Comparison of ENCODE assay signal across 18 cellular contexts in genomic region chr17:40076595-40076994, GRCh38. TPM values are rescaled to one million over a fixed set of nuclear protein-coding genes. Genes with fewer than 3 reads are reported as not detected.
DNase-seq lines count a peak whose midpoint lies in the region; ATAC-seq and TF ChIP-seq lines count a peak whose summit lies in the region.
"Had no signal": no experiment of that assay in that cellular context is flagged by ENCODE, and none has a peak within 500 bp of the region (broad histone marks: within the 10 kb centered on the region; RNA-seq: fewer than 3 reads in every experiment).

No MANE protein-coding gene starts in this region.

- H3K27me3 ChIP-seq in cardiac muscle cell (no peaks in the 10 kb centered on the region), transverse colon (no peaks in the 10 kb centered on the region)
- H3K27me3 ChIP-seq: adrenal gland had no signal

- no peaks in the 10 kb centered on the region for H3K36me3 ChIP-seq in cardiac muscle cell
- peaks cover 0 to 16% (median 0%) of the 10 kb centered on the region in 4 donors for H3K36me3 ChIP-seq in transverse colon

- POLR2A ChIA-PET in naive thymus-derived CD8-positive, alpha-beta T cell (lab: Charles Lee), result interaction anchor here (0.9 to 17.1 kb wide), 8 partner anchors 8 to 46 kb away, joined by 4 to 260 read pairs (median 13); partner anchors contain the start of genes MED24, MSL1, NR1D1 and THRA

- TF ChIP-seq POLR2A in transverse colon (IDR thresholded peaks at IDR 0.05), result no peak

- peaks cover 20% of the 10 kb centered on the region for H3K36me3 Mint-ChIP-seq in nephron (ENCODE audit: low read depth)
- H3K36me3 Mint-ChIP-seq in naive thymus-derived CD8-positive, alpha-beta T cell, result peaks cover 0 to 40% (median 0%) of the 10 kb centered on the region in 3 donors
- H3K36me3 Mint-ChIP-seq: activated CD8-positive, alpha-beta memory T cell treated with anti-CD3 and anti-CD28 coated beads, Interleukin-2, amount 10 ng/mL, durations not matched to agents 7 days and 5 days had no signal

- H3K4me3 ChIP-seq in cardiac muscle cell (peak overlapping the region; percentile 3), coronary artery (no peak overlapping the region), transverse colon (no peak overlapping the region)
- H3K4me3 ChIP-seq: adrenal gland, GM23248, mucosa of descending colon had no signal

- 73 to 93% methylated on average over 3 to 7 of the region's 7 CpGs for WGBS in transverse colon (ENCODE audit: low coverage in 1 of 2), 2 donors

- ATAC-seq in Right ventricle myocardium superior (ENCODE audit: poor library complexity) (no peak), GM21786 (IDR thresholded peaks at IDR 0.05; ENCODE audit: unreplicated experiment) (no peak), left lobe of liver (no peak)
- no peak for ATAC-seq in naive thymus-derived CD8-positive, alpha-beta T cell
- ATAC-seq: mucosa of descending colon; stimulated activated naive CD8-positive, alpha-beta T cell treated with anti-CD3 and anti-CD28 coated beads, Interleukin-15, amount 100 ng/mL, for 72 hours had no signal

- peaks cover 45% of the 10 kb centered on the region for H3K4me1 ChIP-seq in cardiac muscle cell (ENCODE audit: low read depth)
- peaks cover 49 to 61% (median 53%) of the 10 kb centered on the region in 4 donors for H3K4me1 ChIP-seq in transverse colon

- intact Hi-C loops in Right ventricle myocardium superior (cut with DNase I) (no loop called here), transverse colon (cut with DNase I; ENCODE audit: low total_unique reads) (no loop called here)

- peak overlapping the region in 2 of 3 experiments; percentile 39 to 90 for H3K27ac Mint-ChIP-seq in nephron
- H3K27ac Mint-ChIP-seq in naive thymus-derived CD8-positive, alpha-beta T cell, result peak overlapping the region in 1 of 10 donors; percentile 49
- H3K27ac Mint-ChIP-seq: activated CD8-positive, alpha-beta memory T cell treated with anti-CD3 and anti-CD28 coated beads, Interleukin-2, amount 10 ng/mL, durations not matched to agents 7 days and 5 days; T-helper 2 cell treated with Interferon-gamma antibody and Interleukin-4, amounts not matched to agents 5 μg/mL and 100 μg/mL, for 36 hours had no signal

- DNase-seq in cardiac muscle cell (ENCODE audit: low read depth in 1 of 2, low spot score in 1 of 2), result peak in 1 of 2 donors; percentile 36
- no peak for DNase-seq in Right ventricle myocardium superior
- no peak for DNase-seq in coronary artery (ENCODE audit: low spot score)
- DNase-seq in transverse colon, result no peak
- no peak for DNase-seq in left lobe of liver (ENCODE audit: low spot score)
- DNase-seq in naive thymus-derived CD8-positive, alpha-beta T cell, result no peak
- DNase-seq: activated CD4-positive, CD25-positive, alpha-beta regulatory T cell treated with anti-CD3 and anti-CD28 coated beads, Interleukin-2, amount 50 U/mL, for 72 hours; activated CD8-positive, alpha-beta memory T cell treated with anti-CD3 and anti-CD28 coated beads, Interleukin-2, amount 10 ng/mL, durations not matched to agents 7 days and 5 days; activated effector memory CD4-positive, alpha-beta T cell treated with anti-CD3 and anti-CD28 coated beads, Interleukin-2, amount 50 U/mL, for 16 hours; GM23248; kidney; mucosa of descending colon; NCI-H1436 treated with DMSO at 0.1 percent for 48 hours; stimulated activated naive CD8-positive, alpha-beta T cell treated with anti-CD3 and anti-CD28 coated beads, Interleukin-15, amount 100 ng/mL, for 72 hours had no signal

- TF ChIP-seq CTCF in cardiac muscle cell (IDR thresholded peaks at IDR 0.05; ENCODE audit: low read depth, low read length) (no peak), coronary artery (IDR thresholded peaks at IDR 0.05) (no peak), nephron (IDR thresholded peaks at IDR 0.05; ENCODE audit: unreplicated experiment in 3 of 3) (no peak), transverse colon (IDR thresholded peaks at IDR 0.05) (no peak)

- H3K9me3 ChIP-seq in cardiac muscle cell (ENCODE audit: low read depth) (no peaks in the 10 kb centered on the region), transverse colon (no peaks in the 10 kb centered on the region)
- H3K9me3 ChIP-seq: adrenal gland, mucosa of descending colon had no signal

- peaks cover 45% of the 10 kb centered on the region for H3K4me1 Mint-ChIP-seq in nephron
- peaks cover 27 to 60% (median 50%) of the 10 kb centered on the region in 4 donors for H3K4me1 Mint-ChIP-seq in naive thymus-derived CD8-positive, alpha-beta T cell

- in situ Hi-C loops in transverse colon (cut with MboI; ENCODE audit: low pct_ligation_motif_present in 1 of 4, low pct_unique_long_range_greater_than_20kb in 1 of 4, low sequenced_read_pairs in 3 of 4), result no loop called here

- no peaks in the 10 kb centered on the region for H3K9me3 Mint-ChIP-seq in nephron
- H3K9me3 Mint-ChIP-seq in naive thymus-derived CD8-positive, alpha-beta T cell, result no peaks in the 10 kb centered on the region
- H3K9me3 Mint-ChIP-seq: stimulated activated naive CD8-positive, alpha-beta T cell treated with anti-CD3 and anti-CD28 coated beads, Interleukin-15, amount 100 ng/mL, for 72 hours; T-helper 2 cell treated with Interferon-gamma antibody and Interleukin-4, amounts not matched to agents 5 μg/mL and 100 μg/mL, for 36 hours had no signal

- H3K27ac ChIP-seq in cardiac muscle cell (peak overlapping the region; percentile 89), coronary artery (peak overlapping the region; percentile 57 to 93), transverse colon (peak overlapping the region; percentile 90 to 98 (median 96))
- H3K27ac ChIP-seq: GM23248 had no signal

- H3K4me3 Mint-ChIP-seq in nephron, result no peak overlapping the region
- H3K4me3 Mint-ChIP-seq in naive thymus-derived CD8-positive, alpha-beta T cell, result no peak overlapping the region
- H3K4me3 Mint-ChIP-seq: activated CD8-positive, alpha-beta memory T cell treated with anti-CD3 and anti-CD28 coated beads, Interleukin-2, amount 10 ng/mL, durations not matched to agents 7 days and 5 days; stimulated activated naive CD8-positive, alpha-beta T cell treated with anti-CD3 and anti-CD28 coated beads, Interleukin-15, amount 100 ng/mL, for 72 hours; T-helper 2 cell treated with Interferon-gamma antibody and Interleukin-4, amounts not matched to agents 5 μg/mL and 100 μg/mL, for 36 hours had no signal

- no peak for TF ChIP-seq EP300 in transverse colon (IDR thresholded peaks at IDR 0.05; ENCODE audit: low read depth)

- H3K27me3 Mint-ChIP-seq in nephron (ENCODE audit: low read depth), result no peaks in the 10 kb centered on the region
- no peaks in the 10 kb centered on the region for H3K27me3 Mint-ChIP-seq in naive thymus-derived CD8-positive, alpha-beta T cell
- H3K27me3 Mint-ChIP-seq: activated CD8-positive, alpha-beta memory T cell treated with anti-CD3 and anti-CD28 coated beads, Interleukin-2, amount 10 ng/mL, durations not matched to agents 7 days and 5 days; stimulated activated naive CD8-positive, alpha-beta T cell treated with anti-CD3 and anti-CD28 coated beads, Interleukin-15, amount 100 ng/mL, for 72 hours had no signal

RNA-seq across cellular contexts. Expression of gene THRA, which starts 13.8 kb away (rescaled TPM):
- total RNA-seq in cardiac muscle cell, result 78.1 and 87.0 TPM in 2 replicates
- polyA plus RNA-seq in cardiac muscle cell, result 58.1 and 65.4 TPM in 2 replicates
- total RNA-seq in Right ventricle myocardium superior, result 80.0 TPM
- total RNA-seq in transverse colon, result 10 to 100 TPM; 32.6 to 82.6 (median 58.6) TPM
- 10.7 TPM for total RNA-seq in left lobe of liver
- total RNA-seq in naive thymus-derived CD8-positive, alpha-beta T cell, result 10 to 100 TPM; 53.6 to 54.2 TPM
- 10 to 100 TPM; 11.3 to 23.3 (median 22.2) TPM for polyA plus RNA-seq in naive thymus-derived CD8-positive, alpha-beta T cell

RNA-seq across cellular contexts. Expression of gene MED24, which starts 22.4 kb away (rescaled TPM):
- total RNA-seq in cardiac muscle cell, result 116 and 125 TPM in 2 replicates
- polyA plus RNA-seq in cardiac muscle cell, result 102 and 121 TPM in 2 replicates
- total RNA-seq in Right ventricle myocardium superior, result 54.0 TPM
- total RNA-seq in transverse colon, result 100 to 1,000 TPM in 2 of 4 donors, 10 to 100 TPM in 2; 64.3 to 294 (median 112) TPM
- total RNA-seq in left lobe of liver, result 28.8 TPM
- total RNA-seq in naive thymus-derived CD8-positive, alpha-beta T cell, result 100 to 1,000 TPM; 104 TPM
- 10 to 100 TPM; 37.3 to 67.7 (median 42.1) TPM for polyA plus RNA-seq in naive thymus-derived CD8-positive, alpha-beta T cell

RNA-seq across cellular contexts. Expression of gene NR1D1, which starts 23.8 kb away (rescaled TPM):
- total RNA-seq in cardiac muscle cell (1.2 and 3.7 TPM in 2 replicates), Right ventricle myocardium superior (21.1 TPM), transverse colon (10 to 100 TPM in 1 of 4 donors, 1 to 10 TPM in 3; 4.8 to 18.0 (median 7.3) TPM), left lobe of liver (18.6 TPM)
- 1.7 and 4.2 TPM in 2 replicates for polyA plus RNA-seq in cardiac muscle cell
- total RNA-seq in naive thymus-derived CD8-positive, alpha-beta T cell, result 10 to 100 TPM; 18.2 to 19.2 TPM
- 1 to 10 TPM; 3.9 to 9.9 (median 6.4) TPM for polyA plus RNA-seq in naive thymus-derived CD8-positive, alpha-beta T cell

RNA-seq across cellular contexts. Expression of gene MSL1, which starts 45.2 kb away (rescaled TPM):
- total RNA-seq in cardiac muscle cell (96.8 and 104 TPM in 2 replicates), Right ventricle myocardium superior (46.8 TPM), transverse colon (100 to 1,000 TPM in 2 of 4 donors, 10 to 100 TPM in 2; 73.9 to 258 (median 90.6) TPM), left lobe of liver (45.9 TPM)
- polyA plus RNA-seq in cardiac muscle cell, result 27.3 and 33.2 TPM in 2 replicates
- 100 to 1,000 TPM; 132 to 135 TPM for total RNA-seq in naive thymus-derived CD8-positive, alpha-beta T cell
- 10 to 100 TPM in 1 of 3 donors, 1 to 10 TPM in 2; 6.8 to 12.8 (median 9.2) TPM for polyA plus RNA-seq in naive thymus-derived CD8-positive, alpha-beta T cell
